1 cellular context compared by ENCODE assay signal in the genomic region with DNA sequence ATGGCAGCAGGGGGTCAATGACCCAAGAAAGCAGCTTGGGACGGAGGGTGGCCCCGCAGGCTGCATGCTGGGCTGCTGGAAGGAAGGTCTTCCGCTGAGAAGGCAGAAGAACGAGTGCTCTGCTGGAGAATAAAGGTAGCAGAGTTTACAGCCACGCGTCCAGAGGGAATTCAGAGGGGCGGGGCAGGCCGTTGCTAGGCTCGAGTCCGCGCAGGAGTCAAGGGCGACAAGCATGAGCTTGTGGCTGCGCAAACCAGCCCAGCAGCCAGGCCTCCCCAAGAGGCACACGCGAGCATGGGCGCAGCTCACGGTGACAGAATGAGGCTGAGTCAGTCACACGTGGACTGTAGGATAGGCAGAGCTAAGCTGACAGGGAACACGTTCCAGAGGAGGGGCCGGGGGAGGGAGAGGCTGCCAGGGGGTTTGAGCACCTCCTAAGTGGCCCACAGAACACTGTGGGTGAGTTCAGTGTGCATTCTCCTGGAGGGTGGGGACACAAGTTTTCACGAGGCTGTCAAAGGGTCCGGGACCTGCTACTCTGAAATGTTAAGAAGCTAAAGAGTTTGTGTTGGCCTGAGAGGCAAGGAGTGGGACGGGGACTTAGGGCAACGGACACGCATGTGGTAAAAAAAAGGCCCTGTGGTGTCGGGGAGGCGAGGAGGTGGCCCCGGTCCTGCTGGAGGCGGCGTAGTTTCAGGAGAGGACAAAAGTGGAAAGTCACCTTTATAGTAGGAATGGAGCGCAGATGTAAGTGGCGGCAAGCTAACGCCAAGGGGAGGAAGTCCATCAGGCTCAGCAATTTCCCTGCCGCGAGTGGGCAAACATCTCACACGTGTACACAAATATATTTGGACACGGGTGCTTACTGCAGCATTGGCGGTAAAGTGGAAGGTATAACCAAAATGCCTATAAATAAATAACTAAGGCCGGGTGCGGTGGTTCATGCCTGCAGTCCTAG.
TF ChIP-seq lines count a peak whose summit lies in the region.

No MANE protein-coding gene starts in this region.

TF ChIP-seq in K562, 482 proteins besides CTCF, POLR2A, EP300 and RAD21 (continued from another document and continues in another):
- TF ChIP-seq, protein P1, sequence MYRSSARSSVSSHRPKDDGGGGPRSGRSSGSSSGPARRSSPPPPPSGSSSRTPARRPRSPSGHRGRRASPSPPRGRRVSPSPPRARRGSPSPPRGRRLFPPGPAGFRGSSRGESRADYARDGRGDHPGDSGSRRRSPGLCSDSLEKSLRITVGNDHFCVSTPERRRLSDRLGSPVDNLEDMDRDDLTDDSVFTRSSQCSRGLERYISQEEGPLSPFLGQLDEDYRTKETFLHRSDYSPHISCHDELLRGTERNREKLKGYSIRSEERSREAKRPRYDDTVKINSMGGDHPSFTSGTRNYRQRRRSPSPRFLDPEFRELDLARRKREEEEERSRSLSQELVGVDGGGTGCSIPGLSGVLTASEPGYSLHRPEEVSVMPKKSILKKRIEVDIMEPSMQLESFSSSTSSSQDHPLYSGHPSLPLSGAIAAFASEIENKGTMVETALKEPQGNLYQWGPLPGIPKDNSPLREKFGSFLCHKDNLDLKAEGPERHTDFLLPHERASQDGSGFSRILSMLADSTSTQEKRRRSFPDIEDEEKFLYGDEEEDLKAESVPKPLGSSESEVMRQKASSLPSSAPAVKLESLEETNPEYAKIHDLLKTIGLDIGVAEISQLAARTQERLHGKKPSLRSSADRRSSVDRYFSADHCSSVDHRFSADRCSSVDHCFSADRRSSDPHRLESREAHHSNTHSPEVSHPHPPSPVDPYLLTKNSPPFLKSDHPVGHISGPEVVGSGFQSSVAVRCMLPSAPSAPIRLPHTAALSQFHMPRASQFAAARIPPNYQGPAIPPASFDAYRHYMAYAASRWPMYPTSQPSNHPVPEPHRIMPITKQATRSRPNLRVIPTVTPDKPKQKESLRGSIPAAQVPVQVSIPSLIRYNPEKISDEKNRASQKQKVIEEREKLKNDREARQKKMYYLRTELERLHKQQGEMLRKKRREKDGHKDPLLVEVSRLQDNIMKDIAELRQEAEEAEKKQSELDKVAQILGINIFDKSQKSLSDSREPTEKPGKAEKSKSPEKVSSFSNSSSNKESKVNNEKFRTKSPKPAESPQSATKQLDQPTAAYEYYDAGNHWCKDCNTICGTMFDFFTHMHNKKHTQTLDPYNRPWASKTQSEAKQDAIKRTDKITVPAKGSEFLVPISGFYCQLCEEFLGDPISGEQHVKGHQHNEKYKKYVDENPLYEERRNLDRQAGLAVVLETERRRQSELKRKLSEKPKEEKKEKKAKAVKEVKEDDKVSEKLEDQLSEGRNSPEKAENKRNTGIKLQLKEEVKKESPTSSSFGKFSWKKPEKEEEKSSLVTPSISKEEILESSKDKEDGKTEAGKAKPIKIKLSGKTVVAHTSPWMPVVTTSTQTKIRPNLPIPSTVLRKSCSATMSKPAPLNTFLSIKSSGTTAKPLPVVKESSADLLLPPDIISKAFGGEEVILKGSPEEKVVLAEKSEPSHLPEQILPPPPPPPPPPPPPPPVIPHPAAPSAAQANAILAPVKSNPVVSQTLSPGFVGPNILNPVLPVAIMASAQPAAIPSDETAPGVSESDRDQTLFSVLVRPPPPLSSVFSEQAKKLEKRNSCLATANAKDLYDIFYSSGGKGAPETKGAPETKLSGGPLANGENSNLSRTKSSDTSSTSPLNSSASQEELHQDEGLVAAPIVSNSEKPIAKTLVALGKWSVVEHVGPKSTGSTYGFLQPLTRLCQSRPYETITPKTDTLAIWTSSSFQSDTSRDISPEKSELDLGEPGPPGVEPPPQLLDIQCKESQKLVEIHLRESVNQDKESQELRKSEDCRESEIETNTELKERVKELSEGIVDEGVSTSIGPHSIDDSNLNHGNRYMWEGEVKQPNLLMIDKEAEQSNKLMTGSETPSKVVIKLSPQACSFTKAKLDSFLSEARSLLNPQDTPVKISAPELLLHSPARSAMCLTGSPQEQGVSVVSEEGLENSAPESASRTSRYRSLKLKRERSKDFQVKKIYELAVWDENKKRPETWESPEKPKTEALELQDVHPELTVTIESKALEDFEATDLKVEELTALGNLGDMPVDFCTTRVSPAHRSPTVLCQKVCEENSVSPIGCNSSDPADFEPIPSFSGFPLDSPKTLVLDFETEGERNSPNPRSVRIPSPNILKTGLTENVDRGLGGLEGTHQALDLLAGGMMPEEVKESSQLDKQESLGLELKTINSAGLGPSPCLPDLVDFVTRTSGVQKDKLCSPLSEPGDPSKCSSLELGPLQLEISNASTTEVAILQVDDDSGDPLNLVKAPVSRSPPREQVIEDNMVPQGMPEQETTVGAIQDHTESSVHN (IDR thresholded peaks at IDR 0.05; ENCODE audit: borderline replicate concordance in 1 of 2, low read depth in 1 of 2) = peak in 1 of 2 experiments; percentile 85; a peak in 2 of 4 replicates
- TF ChIP-seq, protein P2, sequence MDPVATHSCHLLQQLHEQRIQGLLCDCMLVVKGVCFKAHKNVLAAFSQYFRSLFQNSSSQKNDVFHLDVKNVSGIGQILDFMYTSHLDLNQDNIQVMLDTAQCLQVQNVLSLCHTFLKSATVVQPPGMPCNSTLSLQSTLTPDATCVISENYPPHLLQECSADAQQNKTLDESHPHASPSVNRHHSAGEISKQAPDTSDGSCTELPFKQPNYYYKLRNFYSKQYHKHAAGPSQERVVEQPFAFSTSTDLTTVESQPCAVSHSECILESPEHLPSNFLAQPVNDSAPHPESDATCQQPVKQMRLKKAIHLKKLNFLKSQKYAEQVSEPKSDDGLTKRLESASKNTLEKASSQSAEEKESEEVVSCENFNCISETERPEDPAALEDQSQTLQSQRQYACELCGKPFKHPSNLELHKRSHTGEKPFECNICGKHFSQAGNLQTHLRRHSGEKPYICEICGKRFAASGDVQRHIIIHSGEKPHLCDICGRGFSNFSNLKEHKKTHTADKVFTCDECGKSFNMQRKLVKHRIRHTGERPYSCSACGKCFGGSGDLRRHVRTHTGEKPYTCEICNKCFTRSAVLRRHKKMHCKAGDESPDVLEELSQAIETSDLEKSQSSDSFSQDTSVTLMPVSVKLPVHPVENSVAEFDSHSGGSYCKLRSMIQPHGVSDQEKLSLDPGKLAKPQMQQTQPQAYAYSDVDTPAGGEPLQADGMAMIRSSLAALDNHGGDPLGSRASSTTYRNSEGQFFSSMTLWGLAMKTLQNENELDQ (CRISPR knock-in tag; IDR thresholded peaks at IDR 0.05; ENCODE audit: borderline replicate concordance) = no peak
- no peak for TF ChIP-seq MTA1 (IDR thresholded peaks at IDR 0.05; ENCODE audit: borderline replicate concordance)
- no peak for TF ChIP-seq ILK (tag; IDR thresholded peaks at IDR 0.05; ENCODE audit: borderline replicate concordance, low read depth)
- TF ChIP-seq NR1H2 (CRISPR knock-in tag; IDR thresholded peaks at IDR 0.05) = no peak
- no peak for TF ChIP-seq ZFP1 (CRISPR knock-in tag; IDR thresholded peaks at IDR 0.05)
- TF ChIP-seq POLR3G (IDR thresholded peaks at IDR 0.05; ENCODE audit: extremely low read depth, insufficient read length, insufficient replicate concordance) = no peak
- TF ChIP-seq ETV5 (CRISPR knock-in tag; IDR thresholded peaks at IDR 0.05; ENCODE audit: low read depth) = no peak
- TF ChIP-seq ZNF696 (CRISPR knock-in tag; conservative IDR thresholded peaks at IDR 0.05) = no peak
- TF ChIP-seq, protein P3, sequence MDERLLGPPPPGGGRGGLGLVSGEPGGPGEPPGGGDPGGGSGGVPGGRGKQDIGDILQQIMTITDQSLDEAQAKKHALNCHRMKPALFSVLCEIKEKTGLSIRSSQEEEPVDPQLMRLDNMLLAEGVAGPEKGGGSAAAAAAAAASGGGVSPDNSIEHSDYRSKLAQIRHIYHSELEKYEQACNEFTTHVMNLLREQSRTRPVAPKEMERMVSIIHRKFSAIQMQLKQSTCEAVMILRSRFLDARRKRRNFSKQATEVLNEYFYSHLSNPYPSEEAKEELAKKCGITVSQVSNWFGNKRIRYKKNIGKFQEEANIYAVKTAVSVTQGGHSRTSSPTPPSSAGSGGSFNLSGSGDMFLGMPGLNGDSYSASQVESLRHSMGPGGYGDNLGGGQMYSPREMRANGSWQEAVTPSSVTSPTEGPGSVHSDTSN (CRISPR knock-in tag; IDR thresholded peaks at IDR 0.05; ENCODE audit: low read depth) = no peak
- TF ChIP-seq, protein P3 (tag; conservative IDR thresholded peaks at IDR 0.05; ENCODE audit: low read depth) = no peak; the same call in 1 of the 2 replicates
- peak; percentile 77 for TF ChIP-seq ZFX (CRISPR knock-in tag; IDR thresholded peaks at IDR 0.05)
- peak; percentile 70 for TF ChIP-seq MAZ (CRISPR knock-in tag; conservative IDR thresholded peaks at IDR 0.05 in 1 of 2, IDR thresholded peaks at IDR 0.05 in 1 of 2)
- peak; percentile 89 for TF ChIP-seq L3MBTL2 (IDR thresholded peaks at IDR 0.05)
- TF ChIP-seq NCOA6 (IDR thresholded peaks at IDR 0.05) = no peak
- TF ChIP-seq, protein P4, sequence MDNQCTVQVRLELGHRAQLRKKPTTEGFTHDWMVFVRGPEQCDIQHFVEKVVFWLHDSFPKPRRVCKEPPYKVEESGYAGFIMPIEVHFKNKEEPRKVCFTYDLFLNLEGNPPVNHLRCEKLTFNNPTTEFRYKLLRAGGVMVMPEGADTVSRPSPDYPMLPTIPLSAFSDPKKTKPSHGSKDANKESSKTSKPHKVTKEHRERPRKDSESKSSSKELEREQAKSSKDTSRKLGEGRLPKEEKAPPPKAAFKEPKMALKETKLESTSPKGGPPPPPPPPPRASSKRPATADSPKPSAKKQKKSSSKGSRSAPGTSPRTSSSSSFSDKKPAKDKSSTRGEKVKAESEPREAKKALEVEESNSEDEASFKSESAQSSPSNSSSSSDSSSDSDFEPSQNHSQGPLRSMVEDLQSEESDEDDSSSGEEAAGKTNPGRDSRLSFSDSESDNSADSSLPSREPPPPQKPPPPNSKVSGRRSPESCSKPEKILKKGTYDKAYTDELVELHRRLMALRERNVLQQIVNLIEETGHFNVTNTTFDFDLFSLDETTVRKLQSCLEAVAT (IDR thresholded peaks at IDR 0.05) = no peak
- no peak for TF ChIP-seq ZEB2 (IDR thresholded peaks at IDR 0.05)
- TF ChIP-seq, protein P5, sequence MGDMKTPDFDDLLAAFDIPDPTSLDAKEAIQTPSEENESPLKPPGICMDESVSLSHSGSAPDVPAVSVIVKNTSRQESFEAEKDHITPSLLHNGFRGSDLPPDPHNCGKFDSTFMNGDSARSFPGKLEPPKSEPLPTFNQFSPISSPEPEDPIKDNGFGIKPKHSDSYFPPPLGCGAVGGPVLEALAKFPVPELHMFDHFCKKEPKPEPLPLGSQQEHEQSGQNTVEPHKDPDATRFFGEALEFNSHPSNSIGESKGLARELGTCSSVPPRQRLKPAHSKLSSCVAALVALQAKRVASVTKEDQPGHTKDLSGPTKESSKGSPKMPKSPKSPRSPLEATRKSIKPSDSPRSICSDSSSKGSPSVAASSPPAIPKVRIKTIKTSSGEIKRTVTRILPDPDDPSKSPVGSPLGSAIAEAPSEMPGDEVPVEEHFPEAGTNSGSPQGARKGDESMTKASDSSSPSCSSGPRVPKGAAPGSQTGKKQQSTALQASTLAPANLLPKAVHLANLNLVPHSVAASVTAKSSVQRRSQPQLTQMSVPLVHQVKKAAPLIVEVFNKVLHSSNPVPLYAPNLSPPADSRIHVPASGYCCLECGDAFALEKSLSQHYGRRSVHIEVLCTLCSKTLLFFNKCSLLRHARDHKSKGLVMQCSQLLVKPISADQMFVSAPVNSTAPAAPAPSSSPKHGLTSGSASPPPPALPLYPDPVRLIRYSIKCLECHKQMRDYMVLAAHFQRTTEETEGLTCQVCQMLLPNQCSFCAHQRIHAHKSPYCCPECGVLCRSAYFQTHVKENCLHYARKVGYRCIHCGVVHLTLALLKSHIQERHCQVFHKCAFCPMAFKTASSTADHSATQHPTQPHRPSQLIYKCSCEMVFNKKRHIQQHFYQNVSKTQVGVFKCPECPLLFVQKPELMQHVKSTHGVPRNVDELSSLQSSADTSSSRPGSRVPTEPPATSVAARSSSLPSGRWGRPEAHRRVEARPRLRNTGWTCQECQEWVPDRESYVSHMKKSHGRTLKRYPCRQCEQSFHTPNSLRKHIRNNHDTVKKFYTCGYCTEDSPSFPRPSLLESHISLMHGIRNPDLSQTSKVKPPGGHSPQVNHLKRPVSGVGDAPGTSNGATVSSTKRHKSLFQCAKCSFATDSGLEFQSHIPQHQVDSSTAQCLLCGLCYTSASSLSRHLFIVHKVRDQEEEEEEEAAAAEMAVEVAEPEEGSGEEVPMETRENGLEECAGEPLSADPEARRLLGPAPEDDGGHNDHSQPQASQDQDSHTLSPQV (IDR thresholded peaks at IDR 0.05) = 0 out of 2 replicates have a peak, but pooled peaks have one; percentile 51
- no peak for TF ChIP-seq ZFPM2 (CRISPR knock-in tag; IDR thresholded peaks at IDR 0.05)
- no peak for TF ChIP-seq CBFB (CRISPR knock-in tag; IDR thresholded peaks at IDR 0.05)
- TF ChIP-seq PTBP1 (IDR thresholded peaks at IDR 0.05; ENCODE audit: low read depth, low read length) = no peak
- no peak for TF ChIP-seq DDX20 (tag; IDR thresholded peaks at IDR 0.05; ENCODE audit: low read depth)
- peak; percentile 67 for TF ChIP-seq GABPB1 (CRISPR knock-in tag; IDR thresholded peaks at IDR 0.05)
- TF ChIP-seq, protein P6, sequence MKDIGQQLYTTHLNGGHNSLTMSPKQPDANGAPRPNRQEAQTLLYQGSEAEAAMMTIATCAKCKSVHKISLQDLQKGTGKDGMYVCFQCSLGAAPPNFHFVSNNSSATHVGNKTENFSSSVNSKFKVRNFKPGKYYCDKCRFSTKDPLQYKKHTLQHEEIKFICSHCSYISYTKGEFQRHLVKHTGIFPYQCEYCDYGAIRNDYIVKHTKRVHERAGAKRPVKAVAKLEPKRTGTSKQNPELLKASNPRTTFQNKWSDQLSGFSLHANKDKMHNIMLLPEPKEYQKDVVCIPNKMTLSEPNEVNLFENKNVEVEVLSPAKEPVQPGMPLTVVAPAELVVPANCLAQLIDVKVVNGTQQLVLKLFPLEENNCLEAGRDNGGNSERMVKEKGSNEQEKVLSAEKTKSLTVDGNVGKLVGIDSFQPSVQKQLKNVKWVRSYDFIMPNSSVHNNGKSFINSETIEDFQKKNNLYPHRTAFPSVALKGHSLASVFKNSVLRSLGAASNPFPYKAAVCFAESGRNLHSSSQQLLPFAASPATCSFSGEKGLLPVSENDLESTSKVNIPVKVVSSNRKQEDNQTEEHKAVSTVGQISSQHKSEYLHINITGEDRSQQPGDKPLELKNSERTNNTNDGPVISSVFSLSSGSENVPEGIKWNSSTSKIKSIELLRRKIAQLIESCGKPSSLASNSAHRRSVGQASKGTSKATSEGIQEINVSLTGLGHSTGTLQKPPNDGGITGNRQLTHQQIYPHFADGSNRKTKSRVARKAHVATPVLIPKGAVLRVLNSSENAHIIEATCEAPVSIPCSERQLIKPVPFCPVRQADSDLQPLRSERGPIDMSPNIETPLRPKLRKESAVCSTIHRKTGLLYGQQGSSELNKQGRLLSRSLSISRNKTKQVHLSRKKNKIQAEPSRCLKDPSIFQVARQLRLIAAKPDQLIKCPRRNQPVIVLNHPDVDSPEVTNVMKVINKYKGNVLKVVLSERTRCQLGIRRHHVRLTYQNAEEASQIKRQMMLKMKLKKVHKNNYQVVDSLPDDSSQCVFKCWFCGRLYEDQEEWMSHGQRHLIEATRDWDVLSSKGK (CRISPR knock-in tag; IDR thresholded peaks at IDR 0.05) = no peak
